Comparison of ENCODE assay signal across 8 cellular contexts in the genomic region with DNA sequence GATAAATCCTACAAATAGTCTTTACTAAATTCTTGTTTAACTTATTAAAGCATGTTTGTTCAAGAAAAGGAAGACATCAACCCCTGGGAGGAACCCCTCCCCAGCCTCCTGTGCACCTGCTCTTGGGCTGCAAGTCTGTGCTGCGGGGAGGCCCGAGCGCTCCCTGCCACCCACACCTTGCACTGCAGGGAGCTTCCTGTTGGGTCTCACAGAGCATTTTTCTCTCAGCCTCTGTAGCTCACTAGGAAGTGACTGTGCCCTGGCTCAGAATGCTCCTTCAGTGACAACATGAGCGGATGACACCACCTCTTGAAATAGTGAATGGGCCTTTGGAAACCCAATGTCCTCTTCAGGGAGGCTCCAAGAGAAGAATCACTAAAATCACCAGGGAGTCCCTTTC.
A peak's percentile ranks its signal among the peaks of the same experiment; 100 is the strongest.
DNase-seq lines count a peak whose midpoint lies in the region; ATAC-seq lines count a peak whose summit lies in the region.
"Not testable (repeated sequence)": the region's sequence is repeated elsewhere in the genome, so short reads cannot be mapped to it uniquely, and the experiment has no call there.

No MANE protein-coding gene starts in this region.

- ATAC-seq in GM18502 (IDR thresholded peaks at IDR 0.05; ENCODE audit: poor library complexity, unreplicated experiment) = peak; percentile 78
- ATAC-seq in GM19043 (IDR thresholded peaks at IDR 0.05; ENCODE audit: low read depth, unreplicated experiment) = peak; percentile 64
- peak; percentile 78 for ATAC-seq in GM21447 (IDR thresholded peaks at IDR 0.05; ENCODE audit: unreplicated experiment)
- peak; percentile 76 for ATAC-seq in HG02759 (IDR thresholded peaks at IDR 0.05; ENCODE audit: unreplicated experiment)
- ATAC-seq in HG03066 (IDR thresholded peaks at IDR 0.05; ENCODE audit: low read depth, unreplicated experiment) = peak; percentile 70
- ATAC-seq in HG03460 (IDR thresholded peaks at IDR 0.05; ENCODE audit: unreplicated experiment) = peak; percentile 77
- ATAC-seq in activated T-helper 17 cell treated with anti-CD3 and anti-CD28 coated beads, Interleukin-2, amount 50 U/mL, for 72 hours (replicated peaks) = peak; percentile 80
- ATAC-seq in stimulated activated naive B cell treated with anti-CD40 and anti-IgM and Interleukin-4, amounts not matched to agents 10 μg/mL and 1 μg/mL and 100 μg/mL, for 72 hours (replicated peaks) = peak; percentile 76

- H3K27me3 Mint-ChIP-seq in activated T-helper 17 cell treated with anti-CD3 and anti-CD28 coated beads, Interleukin-2, amount 50 U/mL, for 72 hours; stimulated activated naive B cell treated with anti-CD40 and anti-IgM and Interleukin-4, amounts not matched to agents 10 μg/mL and 1 μg/mL and 100 μg/mL, for 72 hours: not testable (repeated sequence)

- not testable (repeated sequence) for H3K36me3 Mint-ChIP-seq in activated T-helper 17 cell treated with anti-CD3 and anti-CD28 coated beads, Interleukin-2, amount 50 U/mL, for 72 hours (ENCODE audit: low read depth); stimulated activated naive B cell treated with anti-CD40 and anti-IgM and Interleukin-4, amounts not matched to agents 10 μg/mL and 1 μg/mL and 100 μg/mL, for 72 hours

- H3K9me3 Mint-ChIP-seq in activated T-helper 17 cell treated with anti-CD3 and anti-CD28 coated beads, Interleukin-2, amount 50 U/mL, for 72 hours; stimulated activated naive B cell treated with anti-CD40 and anti-IgM and Interleukin-4, amounts not matched to agents 10 μg/mL and 1 μg/mL and 100 μg/mL, for 72 hours: not testable (repeated sequence)

- not testable (repeated sequence) for H3K4me3 Mint-ChIP-seq in activated T-helper 17 cell treated with anti-CD3 and anti-CD28 coated beads, Interleukin-2, amount 50 U/mL, for 72 hours; stimulated activated naive B cell treated with anti-CD40 and anti-IgM and Interleukin-4, amounts not matched to agents 10 μg/mL and 1 μg/mL and 100 μg/mL, for 72 hours

- not testable (repeated sequence) for H3K4me1 Mint-ChIP-seq in activated T-helper 17 cell treated with anti-CD3 and anti-CD28 coated beads, Interleukin-2, amount 50 U/mL, for 72 hours; stimulated activated naive B cell treated with anti-CD40 and anti-IgM and Interleukin-4, amounts not matched to agents 10 μg/mL and 1 μg/mL and 100 μg/mL, for 72 hours

- DNase-seq in stimulated activated naive B cell treated with anti-CD40 and anti-IgM and Interleukin-4, amounts not matched to agents 10 μg/mL and 1 μg/mL and 100 μg/mL, for 72 hours = not testable (repeated sequence)

- not testable (repeated sequence) for H3K27ac Mint-ChIP-seq in activated T-helper 17 cell treated with anti-CD3 and anti-CD28 coated beads, Interleukin-2, amount 50 U/mL, for 72 hours; stimulated activated naive B cell treated with anti-CD40 and anti-IgM and Interleukin-4, amounts not matched to agents 10 μg/mL and 1 μg/mL and 100 μg/mL, for 72 hours
